In the genomic region with DNA sequence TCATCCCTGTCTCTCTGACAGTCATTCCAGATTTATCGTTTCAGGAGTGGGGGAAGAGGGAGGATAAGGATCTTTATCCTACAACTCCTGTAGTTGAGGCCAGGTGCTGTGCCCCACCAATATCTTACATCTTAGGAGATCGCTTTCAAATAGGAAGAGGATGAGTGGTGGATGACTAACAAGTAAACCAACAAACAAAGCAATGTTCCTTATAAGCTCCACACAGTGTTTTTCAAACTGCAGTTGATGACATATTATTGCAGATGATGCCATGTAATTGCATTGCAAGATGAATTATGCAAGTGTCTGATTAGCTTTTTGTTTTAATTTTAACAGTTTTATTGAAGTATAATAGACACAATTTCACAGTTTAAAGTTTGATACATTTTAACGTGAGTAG, we compare ENCODE assay signal across 21 cellular contexts. TPM values are rescaled to one million over a fixed set of nuclear protein-coding genes. Genes with fewer than 3 reads are reported as not detected.
A peak's percentile ranks its signal among the peaks of the same experiment; 100 is the strongest.
DNase-seq lines count a peak whose midpoint lies in the region; ATAC-seq, FAIRE-seq and TF ChIP-seq lines count a peak whose summit lies in the region.
"Had no signal": no experiment of that assay in that cellular context is flagged by ENCODE, and none has a peak within 500 bp of the region (broad histone marks: within the 10 kb centered on the region; RNA-seq: fewer than 3 reads in every experiment).

No MANE protein-coding gene starts in this region.

- no peaks in the 10 kb centered on the region for H3K36me3 Mint-ChIP-seq in astrocyte (ENCODE audit: low read depth, unreplicated experiment)
- H3K36me3 Mint-ChIP-seq in activated T-cell treated with anti-CD3 and anti-CD28 coated beads, Interleukin-2, amount 50 U/mL, for 24 hours (ENCODE audit: low read depth), result no peaks in the 10 kb centered on the region
- H3K36me3 Mint-ChIP-seq: CD8-positive, alpha-beta T cell had no signal

- no peaks in the 10 kb centered on the region for H3K36me3 ChIP-seq in astrocyte (ENCODE audit: insufficient read depth, low read length)
- H3K36me3 ChIP-seq: BLaER1 treated with 17β-estradiol and CSF1 and Interleukin-3, amounts not matched to agents 10 nM and 100 nM had no signal

- H3K4me1 ChIP-seq in A549 (peaks cover 28% of the 10 kb centered on the region), astrocyte (ENCODE audit: insufficient read depth, low read length) (no peaks in the 10 kb centered on the region)
- H3K4me1 ChIP-seq: BLaER1 treated with 17β-estradiol and CSF1 and Interleukin-3, amounts not matched to agents 10 nM and 100 nM had no signal

- peaks cover 1% of the 10 kb centered on the region for H3K27me3 Mint-ChIP-seq in astrocyte (ENCODE audit: low read depth, unreplicated experiment)
- peaks cover 27% of the 10 kb centered on the region for H3K27me3 Mint-ChIP-seq in activated T-cell treated with anti-CD3 and anti-CD28 coated beads, Interleukin-2, amount 50 U/mL, for 24 hours

- H3K4me3 Mint-ChIP-seq in astrocyte (ENCODE audit: unreplicated experiment), result no peak overlapping the region
- no peak overlapping the region for H3K4me3 Mint-ChIP-seq in activated T-cell treated with anti-CD3 and anti-CD28 coated beads, Interleukin-2, amount 50 U/mL, for 24 hours
- H3K4me3 Mint-ChIP-seq: CD8-positive, alpha-beta T cell; GM23338 had no signal

- no peak for ATAC-seq in A549
- ATAC-seq in GM19455 (IDR thresholded peaks at IDR 0.05; ENCODE audit: unreplicated experiment), result no peak
- ATAC-seq: CD8-positive, alpha-beta T cell; GM23338 had no signal

- DNase-seq in A549 (ENCODE audit: low read depth in 1 of 2, low spot score in 1 of 2), result no peak
- DNase-seq in LHCN-M2 (ENCODE audit: low read depth), result peak; percentile 38
- DNase-seq in astrocyte (ENCODE audit: low read depth), result no peak
- DNase-seq in fibroblast of gingiva (ENCODE audit: low read depth), result peak; percentile 5
- no peak for DNase-seq in activated T-cell treated with anti-CD3 and anti-CD28 coated beads, Interleukin-2, amount 50 U/mL, for 24 hours
- DNase-seq in GOT3 (lab: John Stamatoyannopoulos, UW), result no peak
- no peak for DNase-seq in 8988T
- DNase-seq: Calu3; CD8-positive, alpha-beta T cell; DMS79; NCI-H1417 treated with DMSO at 0.1 percent for 48 hours; NCI-H187 treated with DMSO at 0.1 percent for 48 hours; NCI-H2227 treated with DMSO at 0.1 percent for 48 hours; NCI-H510A treated with DMSO at 0.1 percent for 48 hours; NCI-H774; OCI-M1 had no signal

- no peak overlapping the region for H3K27ac Mint-ChIP-seq in astrocyte (ENCODE audit: unreplicated experiment)
- H3K27ac Mint-ChIP-seq in activated T-cell treated with anti-CD3 and anti-CD28 coated beads, Interleukin-2, amount 50 U/mL, for 24 hours, result no peak overlapping the region
- H3K27ac Mint-ChIP-seq: CD8-positive, alpha-beta T cell; GM23338 had no signal

- H3K4me1 Mint-ChIP-seq in astrocyte (ENCODE audit: low read depth, unreplicated experiment), result no peaks in the 10 kb centered on the region
- no peaks in the 10 kb centered on the region for H3K4me1 Mint-ChIP-seq in activated T-cell treated with anti-CD3 and anti-CD28 coated beads, Interleukin-2, amount 50 U/mL, for 24 hours (ENCODE audit: low read depth)
- H3K4me1 Mint-ChIP-seq: GM23338 had no signal

- H3K79me2 ChIP-seq in astrocyte (ENCODE audit: insufficient read depth, low read length), result no peaks in the 10 kb centered on the region

- TF ChIP-seq POLR2A in A549 (IDR thresholded peaks at IDR 0.05; ENCODE audit: low read length), result no peak

- no peak for TF ChIP-seq EP300 in A549 (IDR thresholded peaks at IDR 0.05)

- H4K20me1 ChIP-seq in astrocyte (ENCODE audit: insufficient read depth, low read length), result no peaks in the 10 kb centered on the region
- H4K20me1 ChIP-seq: BLaER1 treated with 17β-estradiol and CSF1 and Interleukin-3, amounts not matched to agents 10 nM and 100 nM had no signal

- TF ChIP-seq CTCF in A549 (IDR thresholded peaks at IDR 0.05) (no peak), astrocyte (IDR thresholded peaks at IDR 0.05; ENCODE audit: insufficient read depth, low read depth, low read length) (no peak)

- peak overlapping the region; percentile 34; the same call in 2 of the 3 replicates for H3K4me2 ChIP-seq in A549
- H3K4me2 ChIP-seq in astrocyte (ENCODE audit: low read length), result no peak overlapping the region
- H3K4me2 ChIP-seq: BLaER1 treated with 17β-estradiol and CSF1 and Interleukin-3, amounts not matched to agents 10 nM and 100 nM; GM23338 had no signal

- WGBS in A549 (ENCODE audit: missing lambda C conversion rate), result 55% methylated on average over 3 of the region's 3 CpGs

- no peak overlapping the region for H2AFZ ChIP-seq in astrocyte (ENCODE audit: low read depth, low read length)
- H2AFZ ChIP-seq: GM23338 had no signal

- H3K9me3 ChIP-seq in A549 (no peaks in the 10 kb centered on the region), astrocyte (ENCODE audit: insufficient read depth, low read depth, low read length) (no peaks in the 10 kb centered on the region)
- H3K9me3 ChIP-seq: BLaER1 treated with 17β-estradiol and CSF1 and Interleukin-3, amounts not matched to agents 10 nM and 100 nM had no signal

- no peaks in the 10 kb centered on the region for H3K27me3 ChIP-seq in astrocyte (ENCODE audit: insufficient read depth, low read length)

- POLR2A ChIA-PET in A549 (lab: Yijun Ruan, JAX), result no interaction called here

- H3K27ac ChIP-seq in A549, result peak overlapping the region; percentile 15 to 26; a peak in 1 of 6 replicates
- no peak overlapping the region for H3K27ac ChIP-seq in astrocyte (ENCODE audit: low read depth, low read length)
- H3K27ac ChIP-seq: BLaER1 treated with 17β-estradiol and CSF1 and Interleukin-3, amounts not matched to agents 10 nM and 100 nM; RWPE1 had no signal

- H3K9me3 Mint-ChIP-seq in astrocyte (ENCODE audit: unreplicated experiment), result no peaks in the 10 kb centered on the region
- no peaks in the 10 kb centered on the region for H3K9me3 Mint-ChIP-seq in activated T-cell treated with anti-CD3 and anti-CD28 coated beads, Interleukin-2, amount 50 U/mL, for 24 hours
- H3K9me3 Mint-ChIP-seq: CD8-positive, alpha-beta T cell; GM23338 had no signal

- CTCF ChIA-PET in A549 (lab: Yijun Ruan, JAX), result no interaction called here

- H3K4me3 ChIP-seq in A549, result no peak overlapping the region
- no peak overlapping the region for H3K4me3 ChIP-seq in astrocyte (ENCODE audit: insufficient read depth, low read depth, low read length)
- H3K4me3 ChIP-seq: BLaER1 treated with 17β-estradiol and CSF1 and Interleukin-3, amounts not matched to agents 10 nM and 100 nM; GM23338 had no signal

- no peak overlapping the region for H3K9ac ChIP-seq in astrocyte (ENCODE audit: low read length)
- H3K9ac ChIP-seq: BLaER1 treated with 17β-estradiol and CSF1 and Interleukin-3, amounts not matched to agents 10 nM and 100 nM had no signal

- no peak for TF ChIP-seq RAD21 in A549 (conservative IDR thresholded peaks at IDR 0.05 in 1 of 2, IDR thresholded peaks at IDR 0.05 in 1 of 2)

- peak; percentile 76 for FAIRE-seq in A549 (lab: Jason Lieb, UNC)
- FAIRE-seq in astrocyte (lab: Jason Lieb, UNC), result peak; percentile 86
- FAIRE-seq: A204.1 had no signal

TF ChIP-seq in A549, 52 proteins besides CTCF, POLR2A, EP300 and RAD21:
- TF ChIP-seq PHF8 (IDR thresholded peaks at IDR 0.05; ENCODE audit: borderline replicate concordance, low read depth), result no peak
TF ChIP-seq in A549: peak in this region for 0.

RNA-seq across cellular contexts. Expression of a gene that starts 35.8 kb away (rescaled TPM):
- polyA plus RNA-seq in A549 (2011; rRNA removed), result 32.0 and 36.3 TPM in 2 replicates
- polyA plus RNA-seq in A549 (2012; cell fraction: cytosol; rRNA removed), result 14.8 and 21.4 TPM in 2 replicates
- polyA plus RNA-seq in A549 (2012; cell fraction: nucleus; rRNA removed), result 20.1 and 24.0 TPM in 2 replicates
- 35.3 to 43.7 TPM (median 38.9 TPM) in 3 replicates for polyA plus RNA-seq in A549 (2017; fragmentation: RNase III; extraction: RNeasy Plus Mini Kit Qiagen cat#74134 plus additional on column Dnase treatment)
- 44.0 and 45.7 TPM in 2 replicates for polyA minus RNA-seq in A549 (2011; rRNA and poly(A)+ RNA removed)
- total RNA-seq in LHCN-M2 (2014; rRNA removed), result 20.5 and 24.0 TPM in 2 replicates
- polyA plus RNA-seq in LHCN-M2 (2012), result 9.3 TPM
- 17.3 and 17.6 TPM in 2 replicates for total RNA-seq in astrocyte

Comparison
In these comparisons a context has a peak if more than half of its experiments do, and no peak if none do; other contexts are left out.
1. DNase-seq: peak in LHCN-M2 (single experiment) and fibroblast of gingiva (single experiment); none in A549 (0 of 2), astrocyte (single experiment), activated T-cell treated with anti-CD3 and anti-CD28 coated beads, Interleukin-2, amount 50 U/mL, for 24 hours (single experiment), GOT3 (single experiment) and 8988T (single experiment).